1 cellular context compared by ENCODE assay signal in the genomic region with DNA sequence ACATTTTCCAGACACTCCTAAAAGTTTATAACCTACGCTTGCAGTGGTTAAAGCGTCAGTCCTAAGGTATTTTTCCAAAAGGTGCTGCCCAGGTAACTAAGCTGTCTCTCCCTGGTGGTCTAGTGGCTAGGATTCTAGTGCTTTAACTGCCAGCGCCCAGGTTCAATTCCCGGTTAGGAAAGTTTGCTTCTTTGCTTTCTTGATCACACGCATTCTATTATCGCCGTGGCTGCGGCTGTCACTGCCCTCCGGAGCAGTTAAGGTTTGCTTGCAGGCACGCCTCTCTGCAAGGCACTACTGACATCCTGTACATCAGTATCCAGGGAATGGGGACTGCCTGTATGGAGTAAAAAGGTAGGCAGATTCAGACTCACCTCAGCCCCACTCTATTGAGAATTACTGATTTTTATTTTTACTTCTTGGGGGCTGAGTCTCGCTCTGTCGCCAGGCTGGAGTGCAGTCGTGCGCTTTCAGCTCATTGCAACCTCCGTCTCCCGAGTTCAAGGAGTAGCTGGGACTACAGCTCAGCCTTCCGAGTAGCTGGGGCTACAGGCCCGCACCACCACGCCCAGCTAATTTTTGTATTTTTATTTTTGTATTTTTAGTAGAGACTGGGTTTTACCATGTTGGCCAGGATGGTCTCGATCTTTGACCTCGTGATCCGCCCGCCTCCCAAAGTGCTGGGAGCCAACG.
TF ChIP-seq lines count a peak whose summit lies in the region.

No MANE protein-coding gene starts in this region.

TF ChIP-seq in HEK293, 187 proteins besides CTCF, POLR2A, EP300 and RAD21 (continued from another document):
- TF ChIP-seq, protein P1, sequence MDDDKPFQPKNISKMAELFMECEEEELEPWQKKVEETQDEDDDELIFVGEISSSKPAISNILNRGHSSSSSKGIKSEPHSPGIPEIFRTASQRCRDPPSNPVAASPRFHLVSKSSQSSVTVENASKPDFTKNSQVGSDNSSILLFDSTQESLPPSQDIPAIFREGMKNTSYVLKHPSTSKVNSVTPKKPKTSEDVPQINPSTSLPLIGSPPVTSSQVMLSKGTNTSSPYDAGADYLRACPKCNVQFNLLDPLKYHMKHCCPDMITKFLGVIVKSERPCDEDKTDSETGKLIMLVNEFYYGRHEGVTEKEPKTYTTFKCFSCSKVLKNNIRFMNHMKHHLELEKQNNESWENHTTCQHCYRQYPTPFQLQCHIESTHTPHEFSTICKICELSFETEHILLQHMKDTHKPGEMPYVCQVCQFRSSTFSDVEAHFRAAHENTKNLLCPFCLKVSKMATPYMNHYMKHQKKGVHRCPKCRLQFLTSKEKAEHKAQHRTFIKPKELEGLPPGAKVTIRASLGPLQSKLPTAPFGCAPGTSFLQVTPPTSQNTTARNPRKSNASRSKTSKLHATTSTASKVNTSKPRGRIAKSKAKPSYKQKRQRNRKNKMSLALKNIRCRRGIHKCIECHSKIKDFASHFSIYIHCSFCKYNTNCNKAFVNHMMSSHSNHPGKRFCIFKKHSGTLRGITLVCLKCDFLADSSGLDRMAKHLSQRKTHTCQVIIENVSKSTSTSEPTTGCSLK (tag by site-specific recombination; IDR thresholded peaks at IDR 0.05) = no peak
- TF ChIP-seq ZBTB7A (tag by site-specific recombination; IDR thresholded peaks at IDR 0.05; ENCODE audit: low read depth) (no peak), TRIM28 (IDR thresholded peaks at IDR 0.05; ENCODE audit: borderline replicate concordance, low read length) (peak; percentile 58; the same call in 1 of the 2 replicates), ZNF274 (IDR thresholded peaks at IDR 0.05; ENCODE audit: low read length) (no peak), ZNF274 (tag by site-specific recombination; IDR thresholded peaks at IDR 0.05; ENCODE audit: borderline replicate concordance) (no peak), PRDM6 (tag by site-specific recombination; IDR thresholded peaks at IDR 0.05) (no peak), ZNF398 (tag by site-specific recombination; IDR thresholded peaks at IDR 0.05) (no peak), ZNF610 (tag by site-specific recombination; IDR thresholded peaks at IDR 0.05; ENCODE audit: borderline replicate concordance) (no peak), ELK4 (IDR thresholded peaks at IDR 0.05; ENCODE audit: borderline replicate concordance, low read depth, low read length) (no peak), EGR2 (tag by site-specific recombination; IDR thresholded peaks at IDR 0.05; ENCODE audit: low read depth) (no peak), SETDB1 (IDR thresholded peaks at IDR 0.05; ENCODE audit: insufficient read length, low read length) (no peak), ZBTB26 (tag by site-specific recombination; optimal IDR thresholded peaks at IDR 0.05) (peak; percentile 24), ZNF677 (tag by site-specific recombination; IDR thresholded peaks at IDR 0.05) (no peak)
